ENCODE assay signal across 10 cellular contexts in genomic region chr12:18250313-18250916, GRCh38. TPM values are rescaled to one million over a fixed set of nuclear protein-coding genes. Genes with fewer than 3 reads are reported as not detected.
DNase-seq lines count a peak whose midpoint lies in the region; ATAC-seq and TF ChIP-seq lines count a peak whose summit lies in the region.
"Had no signal": no experiment of that assay in that cellular context is flagged by ENCODE, and none has a peak within 500 bp of the region (broad histone marks: within the 10 kb centered on the region; RNA-seq: fewer than 3 reads in every experiment).

No MANE protein-coding gene starts in this region.

- DNase-seq in NCI-H2196 (lab: John Stamatoyannopoulos, UW; ENCODE audit: unreplicated experiment) (peak; percentile 39), NCI-H2196 treated with DMSO at 0.1 percent for 48 hours (lab: John Stamatoyannopoulos, UW; ENCODE audit: unreplicated experiment) (no peak), NCI-H1048 (lab: John Stamatoyannopoulos, UW) (peak; percentile 70), SK-N-SH (peak; percentile 26), fibroblast of villous mesenchyme (ENCODE audit: low read depth) (peak; percentile 76), retina (peak; percentile 50)

- no peaks in the 10 kb centered on the region for H3K27me3 Mint-ChIP-seq in activated T-helper 17 cell treated with anti-CD3 and anti-CD28 coated beads, Interleukin-2, amount 50 U/mL, for 72 hours
- H3K27me3 Mint-ChIP-seq: activated naive CD8-positive, alpha-beta T cell had no signal

- H3K9me2 ChIP-seq in SK-N-SH = no peaks in the 10 kb centered on the region

- no peaks in the 10 kb centered on the region for H3K36me3 Mint-ChIP-seq in activated T-helper 17 cell treated with anti-CD3 and anti-CD28 coated beads, Interleukin-2, amount 50 U/mL, for 72 hours (ENCODE audit: low read depth)
- H3K36me3 Mint-ChIP-seq: activated naive CD8-positive, alpha-beta T cell had no signal

- no peaks in the 10 kb centered on the region for H3K79me2 ChIP-seq in SK-N-SH (ENCODE audit: insufficient read depth)

- H3K4me2 ChIP-seq in SK-N-SH = no peak overlapping the region
- H3K4me2 ChIP-seq: BLaER1 had no signal

- CTCF ChIA-PET in SK-N-SH (lab: Yijun Ruan, JAX) = interaction anchor here (0.6 to 2.4 kb wide), 23 partner anchors 8 to 941 kb away, joined by 3 to 35 read pairs (median 3); partner anchors contain the start of gene PIK3C2G

- no peak for TF ChIP-seq EP300 in SK-N-SH (IDR thresholded peaks at IDR 0.05; ENCODE audit: borderline replicate concordance in 1 of 2, low read depth in 1 of 2, low read length in 1 of 2)

- H3K27me3 ChIP-seq in SK-N-SH (ENCODE audit: insufficient read depth) = no peaks in the 10 kb centered on the region
- H3K27me3 ChIP-seq: BLaER1 had no signal

- TF ChIP-seq CTCF in SK-N-SH (IDR thresholded peaks at IDR 0.05) (peak; percentile 84), fibroblast of villous mesenchyme (IDR thresholded peaks at IDR 0.05; ENCODE audit: insufficient read depth, low read depth, low read length) (peak; percentile 67)

- no peaks in the 10 kb centered on the region for H3K4me1 Mint-ChIP-seq in activated T-helper 17 cell treated with anti-CD3 and anti-CD28 coated beads, Interleukin-2, amount 50 U/mL, for 72 hours

- WGBS in SK-N-SH (ENCODE audit: low lambda C conversion rate) = 12% methylated on average over 6 of the region's 6 CpGs

- no peak overlapping the region for H3K27ac Mint-ChIP-seq in activated T-helper 17 cell treated with anti-CD3 and anti-CD28 coated beads, Interleukin-2, amount 50 U/mL, for 72 hours
- H3K27ac Mint-ChIP-seq: activated naive CD8-positive, alpha-beta T cell had no signal

- no peak overlapping the region for H2AFZ ChIP-seq in SK-N-SH (ENCODE audit: low read depth)

- no peak overlapping the region for H3K9ac ChIP-seq in SK-N-SH
- H3K9ac ChIP-seq: BLaER1 had no signal

- H3K9me3 Mint-ChIP-seq in activated T-helper 17 cell treated with anti-CD3 and anti-CD28 coated beads, Interleukin-2, amount 50 U/mL, for 72 hours = no peaks in the 10 kb centered on the region

- TF ChIP-seq RAD21 in SK-N-SH (IDR thresholded peaks at IDR 0.05; ENCODE audit: low read length) = peak; percentile 81

- H3K4me1 ChIP-seq in SK-N-SH (ENCODE audit: control insufficient read depth in 1 of 2, insufficient read depth in 2 of 2, low read depth in 1 of 2, low read length in 1 of 2) = no peaks in the 10 kb centered on the region; a peak in 1 of 4 replicates
- H3K4me1 ChIP-seq: BLaER1 had no signal

- no peak for ATAC-seq in activated T-helper 17 cell treated with anti-CD3 and anti-CD28 coated beads, Interleukin-2, amount 50 U/mL, for 72 hours (replicated peaks)
- no peak for ATAC-seq in HG02973 (IDR thresholded peaks at IDR 0.05; ENCODE audit: unreplicated experiment)

- H3F3A ChIP-seq in SK-N-SH (replicated peaks; ENCODE audit: insufficient read depth) = no peaks in the 10 kb centered on the region

- no peaks in the 10 kb centered on the region for H3K9me3 ChIP-seq in SK-N-SH
- H3K9me3 ChIP-seq: BLaER1 had no signal

- peak overlapping the region in 1 of 2 experiments; percentile 53; a peak in 1 of 4 replicates for H3K27ac ChIP-seq in SK-N-SH (ENCODE audit: low read depth in 2 of 2, low read length in 1 of 2)
- H3K27ac ChIP-seq: BLaER1 had no signal

- no peaks in the 10 kb centered on the region for H3K36me3 ChIP-seq in SK-N-SH (replicated peaks in 1 of 2; ENCODE audit: control insufficient read depth in 1 of 2, insufficient read depth in 2 of 2, low read length in 1 of 2)
- H3K36me3 ChIP-seq: BLaER1 had no signal

- POLR2A ChIA-PET in SK-N-SH (lab: Yijun Ruan, JAX) = no interaction called here

- H3K4me3 ChIP-seq in SK-N-SH (ENCODE audit: low read depth in 2 of 2, low read length in 1 of 2) (peak overlapping the region in 1 of 2 experiments; percentile 39; a peak in 1 of 4 replicates), fibroblast of villous mesenchyme (ENCODE audit: low read depth, low read length) (no peak overlapping the region)
- H3K4me3 ChIP-seq: BLaER1 had no signal

- no peak overlapping the region for H3K4me3 Mint-ChIP-seq in activated T-helper 17 cell treated with anti-CD3 and anti-CD28 coated beads, Interleukin-2, amount 50 U/mL, for 72 hours
- H3K4me3 Mint-ChIP-seq: activated naive CD8-positive, alpha-beta T cell had no signal

- H4K20me1 ChIP-seq in SK-N-SH (ENCODE audit: insufficient read depth) = no peaks in the 10 kb centered on the region
- H4K20me1 ChIP-seq: BLaER1 had no signal

TF ChIP-seq in SK-N-SH, 30 proteins besides CTCF, POLR2A, EP300 and RAD21:
- TF ChIP-seq SMC3 (IDR thresholded peaks at IDR 0.05; ENCODE audit: low read depth, low read length) (peak; percentile 49), NRF1 (IDR thresholded peaks at IDR 0.05; ENCODE audit: low read depth, low read length) (no peak)

RNA-seq across cellular contexts. Expression of gene PIK3C2G, which starts 10.9 kb away (rescaled TPM):
- 0.02 and 0.08 TPM in 2 replicates for polyA plus RNA-seq in SK-N-SH (2012; rRNA removed)
- 0.10 and 0.15 TPM in 2 replicates for polyA plus RNA-seq in SK-N-SH (2012; cell fraction: cytosol; rRNA removed)
- 0.15 and 0.61 TPM in 2 replicates for polyA plus RNA-seq in SK-N-SH (2012; cell fraction: nucleus; rRNA removed)
- not detected in 2 replicates for total RNA-seq in fibroblast of villous mesenchyme
- not detected for total RNA-seq in activated T-helper 17 cell treated with anti-CD3 and anti-CD28 coated beads, Interleukin-2, amount 50 U/mL, for 72 hours
